Comparison of ENCODE assay signal across 15 cellular contexts in the genomic region with DNA sequence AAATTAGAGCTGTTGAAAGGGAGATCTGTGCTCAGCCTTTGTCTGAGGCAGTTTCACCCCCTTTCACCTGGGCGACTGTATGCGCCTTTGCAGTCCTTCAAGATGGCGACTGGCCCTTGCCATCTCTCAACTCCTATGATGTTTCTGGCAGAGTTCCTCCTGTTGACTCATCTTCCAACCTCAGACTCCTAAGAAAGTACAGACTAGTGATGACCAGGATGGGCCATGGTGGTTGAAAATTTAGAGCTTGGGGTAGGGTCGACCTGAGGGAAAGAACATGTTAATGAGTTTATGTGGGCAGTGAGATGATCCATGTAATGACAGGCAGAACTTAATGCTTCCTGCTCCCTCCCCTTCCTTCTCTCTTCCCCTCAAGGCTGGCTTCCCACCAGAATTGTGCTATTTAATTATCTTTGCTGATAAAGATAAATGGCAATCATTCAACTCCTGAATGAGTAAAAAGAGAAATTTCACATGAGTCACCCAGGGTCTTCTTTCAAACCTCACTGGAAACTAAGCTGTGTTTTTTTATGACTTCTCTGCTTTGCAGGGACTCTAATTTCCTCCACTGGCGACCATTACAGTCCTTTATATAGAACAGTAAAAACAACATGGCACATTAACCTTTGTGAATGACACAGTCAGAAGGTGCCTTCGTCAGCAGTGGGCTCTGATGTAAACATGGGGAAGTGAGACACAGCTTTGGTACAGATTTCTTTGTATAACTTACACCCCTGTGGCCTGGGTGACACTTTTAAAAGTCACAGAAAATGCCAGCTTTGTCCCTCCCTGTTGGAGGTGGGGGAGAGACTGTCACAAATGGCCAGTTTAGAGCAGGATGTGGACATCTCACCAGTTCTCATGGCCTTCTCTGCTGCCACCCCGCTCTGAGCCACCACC.
"Had no signal": no experiment of that assay in that cellular context is flagged by ENCODE, and none has a peak within 500 bp of the region (broad histone marks: within the 10 kb centered on the region; RNA-seq: fewer than 3 reads in every experiment).

No MANE protein-coding gene starts in this region.

- H3K36me3 ChIP-seq: breast epithelium, esophagus squamous epithelium, ovary, tibial artery had no signal

- H3K9me3 ChIP-seq: breast epithelium, esophagus squamous epithelium, ovary, tibial artery had no signal

- DNase-seq: activated CD4-positive, alpha-beta T cell treated with anti-CD3 and anti-CD28 coated beads, Interleukin-2, amount 50 U/mL, for 4 hours; activated CD4-positive, CD25-positive, alpha-beta regulatory T cell treated with anti-CD3 and anti-CD28 coated beads, Interleukin-2, amount 50 U/mL, for 72 hours; activated effector memory CD4-positive, alpha-beta T cell treated with Interleukin-2 at 50 U/mL for 16 hours; activated T-cell treated with anti-CD3 and anti-CD28 coated beads, Interleukin-2, amount 50 U/mL, for 1 hour; amygdala; dorsolateral prefrontal cortex; esophagus squamous epithelium; foreskin fibroblast; glutamatergic neuron; mammary epithelial cell; ovary; stimulated activated CD4-positive, alpha-beta T cell treated with anti-CD3 and anti-CD28 coated beads, Interleukin-4, amount 100 ng/mL, for 4 hours; tibial artery had no signal

- H3K27me3 ChIP-seq: breast epithelium, esophagus squamous epithelium, ovary, tibial artery had no signal

- ATAC-seq: natural killer cell treated with Interleukin-12 subunit alpha and Interleukin-12 subunit beta and Interleukin-15 and Interleukin-18, amount 100 ng/mL, for 72 hours had no signal

- H3K4me1 ChIP-seq: breast epithelium, esophagus squamous epithelium, tibial artery had no signal

- H3K4me3 ChIP-seq: breast epithelium, dorsolateral prefrontal cortex, esophagus squamous epithelium, ovary, tibial artery had no signal

- H3K27ac ChIP-seq: breast epithelium, dorsolateral prefrontal cortex, esophagus squamous epithelium, ovary, tibial artery had no signal
